ENCODE assay signal across 1 cellular context in genomic region chr1:44786138-44786840, GRCh38.
TF ChIP-seq lines count a peak whose summit lies in the region.

No MANE protein-coding gene starts in this region.

TF ChIP-seq in HepG2, 621 proteins besides CTCF, POLR2A, EP300 and RAD21 (continued from another document and continues in another):
- TF ChIP-seq ZNF746 (CRISPR knock-in tag; IDR thresholded peaks at IDR 0.05) (no peak), NFYC (CRISPR knock-in tag; IDR thresholded peaks at IDR 0.05) (no peak), TBX3 (IDR thresholded peaks at IDR 0.05; ENCODE audit: borderline replicate concordance) (0 out of 2 replicates have a peak, but pooled peaks have one; percentile 21), SAFB2 (CRISPR knock-in tag; IDR thresholded peaks at IDR 0.05; ENCODE audit: borderline replicate concordance, low read depth) (peak; percentile 52; the same call in 1 of the 2 replicates), ZFYVE20 (CRISPR knock-in tag; IDR thresholded peaks at IDR 0.05; ENCODE audit: borderline replicate concordance, low read depth) (no peak), SETDB1 (CRISPR knock-in tag; IDR thresholded peaks at IDR 0.05; ENCODE audit: borderline replicate concordance) (no peak), RXRA (CRISPR knock-in tag; IDR thresholded peaks at IDR 0.05) (peak; percentile 62; the same call in 1 of the 2 replicates), HNF1B (CRISPR knock-in tag; IDR thresholded peaks at IDR 0.05) (peak; percentile 74; the same call in 1 of the 2 replicates), TBX2 (CRISPR knock-in tag; IDR thresholded peaks at IDR 0.05; ENCODE audit: borderline replicate concordance) (0 out of 2 replicates have a peak, but pooled peaks have one; percentile 52), POGZ (CRISPR knock-in tag; IDR thresholded peaks at IDR 0.05) (peak; percentile 31; the same call in 1 of the 2 replicates), ZNF563 (CRISPR knock-in tag; IDR thresholded peaks at IDR 0.05) (no peak), AKAP8 (CRISPR knock-in tag; IDR thresholded peaks at IDR 0.05) (peak; percentile 61), JARID2 (CRISPR knock-in tag; IDR thresholded peaks at IDR 0.05; ENCODE audit: insufficient replicate concordance) (no peak), NR2F6 (IDR thresholded peaks at IDR 0.05) (no peak), NR2F6 (CRISPR knock-in tag; IDR thresholded peaks at IDR 0.05) (peak; percentile 31; the same call in 1 of the 2 replicates), IKZF1 (IDR thresholded peaks at IDR 0.05) (no peak), ADNP (CRISPR knock-in tag; IDR thresholded peaks at IDR 0.05) (no peak), WIZ (CRISPR knock-in tag; IDR thresholded peaks at IDR 0.05) (peak; percentile 73; the same call in 1 of the 2 replicates), ZNF713 (CRISPR knock-in tag; IDR thresholded peaks at IDR 0.05) (0 out of 2 replicates have a peak, but pooled peaks have one; percentile 54), FOXA3 (CRISPR knock-in tag; IDR thresholded peaks at IDR 0.05) (no peak), ETV5 (CRISPR knock-in tag; IDR thresholded peaks at IDR 0.05; ENCODE audit: borderline replicate concordance) (peak; percentile 66), ZNF792 (CRISPR knock-in tag; IDR thresholded peaks at IDR 0.05) (0 out of 2 replicates have a peak, but pooled peaks have one; percentile 24), GABPB1 (CRISPR knock-in tag; IDR thresholded peaks at IDR 0.05) (peak; percentile 77), SAP130 (CRISPR knock-in tag; IDR thresholded peaks at IDR 0.05; ENCODE audit: low read depth) (peak; percentile 70; the same call in 1 of the 2 replicates), ZNF44 (CRISPR knock-in tag; IDR thresholded peaks at IDR 0.05) (0 out of 2 replicates have a peak, but pooled peaks have one; percentile 62), ZFP41 (CRISPR knock-in tag; IDR thresholded peaks at IDR 0.05; ENCODE audit: borderline replicate concordance) (0 out of 2 replicates have a peak, but pooled peaks have one; percentile 49), ZNF225 (CRISPR knock-in tag; IDR thresholded peaks at IDR 0.05) (no peak), SOX5 (CRISPR knock-in tag; IDR thresholded peaks at IDR 0.05; ENCODE audit: borderline replicate concordance) (no peak; the same call in 1 of the 2 replicates), NRL (CRISPR knock-in tag; IDR thresholded peaks at IDR 0.05; ENCODE audit: borderline replicate concordance) (peak; percentile 80; the same call in 1 of the 2 replicates), DMAP1 (CRISPR knock-in tag; IDR thresholded peaks at IDR 0.05) (peak; percentile 53; the same call in 1 of the 2 replicates), KLF16 (CRISPR knock-in tag; IDR thresholded peaks at IDR 0.05) (0 out of 4 replicates have a peak, but pooled peaks of 1 of the 2 experiments have one; percentile 28), AGO1 (IDR thresholded peaks at IDR 0.05; ENCODE audit: low read depth, low read length, poor library complexity, severe bottlenecking) (peak; percentile 76), ZNF451 (CRISPR knock-in tag; IDR thresholded peaks at IDR 0.05) (0 out of 2 replicates have a peak, but pooled peaks have one; percentile 55), ZNF768 (CRISPR knock-in tag; IDR thresholded peaks at IDR 0.05) (peak; percentile 52; the same call in 1 of the 2 replicates), ZNF564 (CRISPR knock-in tag; IDR thresholded peaks at IDR 0.05) (no peak), IKZF5 (CRISPR knock-in tag; IDR thresholded peaks at IDR 0.05) (no peak), ZNF274 (CRISPR knock-in tag; IDR thresholded peaks at IDR 0.05) (peak; percentile 80), ZNF607 (CRISPR knock-in tag; IDR thresholded peaks at IDR 0.05; ENCODE audit: borderline replicate concordance) (no peak), DNMT1 (CRISPR knock-in tag; IDR thresholded peaks at IDR 0.05) (no peak), AHR (CRISPR knock-in tag; IDR thresholded peaks at IDR 0.05) (0 out of 2 replicates have a peak, but pooled peaks have one; percentile 39)
- TF ChIP-seq, protein P1, sequence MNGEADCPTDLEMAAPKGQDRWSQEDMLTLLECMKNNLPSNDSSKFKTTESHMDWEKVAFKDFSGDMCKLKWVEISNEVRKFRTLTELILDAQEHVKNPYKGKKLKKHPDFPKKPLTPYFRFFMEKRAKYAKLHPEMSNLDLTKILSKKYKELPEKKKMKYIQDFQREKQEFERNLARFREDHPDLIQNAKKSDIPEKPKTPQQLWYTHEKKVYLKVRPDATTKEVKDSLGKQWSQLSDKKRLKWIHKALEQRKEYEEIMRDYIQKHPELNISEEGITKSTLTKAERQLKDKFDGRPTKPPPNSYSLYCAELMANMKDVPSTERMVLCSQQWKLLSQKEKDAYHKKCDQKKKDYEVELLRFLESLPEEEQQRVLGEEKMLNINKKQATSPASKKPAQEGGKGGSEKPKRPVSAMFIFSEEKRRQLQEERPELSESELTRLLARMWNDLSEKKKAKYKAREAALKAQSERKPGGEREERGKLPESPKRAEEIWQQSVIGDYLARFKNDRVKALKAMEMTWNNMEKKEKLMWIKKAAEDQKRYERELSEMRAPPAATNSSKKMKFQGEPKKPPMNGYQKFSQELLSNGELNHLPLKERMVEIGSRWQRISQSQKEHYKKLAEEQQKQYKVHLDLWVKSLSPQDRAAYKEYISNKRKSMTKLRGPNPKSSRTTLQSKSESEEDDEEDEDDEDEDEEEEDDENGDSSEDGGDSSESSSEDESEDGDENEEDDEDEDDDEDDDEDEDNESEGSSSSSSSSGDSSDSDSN (CRISPR knock-in tag; IDR thresholded peaks at IDR 0.05), result peak; percentile 72
- TF ChIP-seq, protein P2, sequence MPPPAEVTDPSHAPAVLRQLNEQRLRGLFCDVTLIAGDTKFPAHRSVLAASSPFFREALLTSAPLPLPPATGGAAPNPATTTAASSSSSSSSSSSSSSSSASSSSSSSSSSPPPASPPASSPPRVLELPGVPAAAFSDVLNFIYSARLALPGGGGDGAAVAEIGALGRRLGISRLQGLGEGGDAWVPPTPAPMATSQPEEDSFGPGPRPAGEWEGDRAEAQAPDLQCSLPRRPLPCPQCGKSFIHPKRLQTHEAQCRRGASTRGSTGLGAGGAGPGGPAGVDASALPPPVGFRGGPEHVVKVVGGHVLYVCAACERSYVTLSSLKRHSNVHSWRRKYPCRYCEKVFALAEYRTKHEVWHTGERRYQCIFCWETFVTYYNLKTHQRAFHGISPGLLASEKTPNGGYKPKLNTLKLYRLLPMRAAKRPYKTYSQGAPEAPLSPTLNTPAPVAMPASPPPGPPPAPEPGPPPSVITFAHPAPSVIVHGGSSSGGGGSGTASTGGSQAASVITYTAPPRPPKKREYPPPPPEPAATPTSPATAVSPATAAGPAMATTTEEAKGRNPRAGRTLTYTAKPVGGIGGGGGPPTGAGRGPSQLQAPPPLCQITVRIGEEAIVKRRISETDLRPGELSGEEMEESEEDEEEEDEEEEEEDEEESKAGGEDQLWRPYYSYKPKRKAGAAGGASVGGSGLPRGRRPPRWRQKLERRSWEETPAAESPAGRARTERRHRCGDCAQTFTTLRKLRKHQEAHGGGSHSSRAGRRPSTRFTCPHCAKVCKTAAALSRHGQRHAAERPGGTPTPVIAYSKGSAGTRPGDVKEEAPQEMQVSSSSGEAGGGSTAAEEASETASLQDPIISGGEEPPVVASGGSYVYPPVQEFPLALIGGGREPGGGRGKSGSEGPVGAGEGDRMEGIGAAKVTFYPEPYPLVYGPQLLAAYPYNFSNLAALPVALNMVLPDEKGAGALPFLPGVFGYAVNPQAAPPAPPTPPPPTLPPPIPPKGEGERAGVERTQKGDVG (CRISPR knock-in tag; IDR thresholded peaks at IDR 0.05; ENCODE audit: borderline replicate concordance), result peak; percentile 92; the same call in 1 of the 2 replicates
- TF ChIP-seq, protein P3, sequence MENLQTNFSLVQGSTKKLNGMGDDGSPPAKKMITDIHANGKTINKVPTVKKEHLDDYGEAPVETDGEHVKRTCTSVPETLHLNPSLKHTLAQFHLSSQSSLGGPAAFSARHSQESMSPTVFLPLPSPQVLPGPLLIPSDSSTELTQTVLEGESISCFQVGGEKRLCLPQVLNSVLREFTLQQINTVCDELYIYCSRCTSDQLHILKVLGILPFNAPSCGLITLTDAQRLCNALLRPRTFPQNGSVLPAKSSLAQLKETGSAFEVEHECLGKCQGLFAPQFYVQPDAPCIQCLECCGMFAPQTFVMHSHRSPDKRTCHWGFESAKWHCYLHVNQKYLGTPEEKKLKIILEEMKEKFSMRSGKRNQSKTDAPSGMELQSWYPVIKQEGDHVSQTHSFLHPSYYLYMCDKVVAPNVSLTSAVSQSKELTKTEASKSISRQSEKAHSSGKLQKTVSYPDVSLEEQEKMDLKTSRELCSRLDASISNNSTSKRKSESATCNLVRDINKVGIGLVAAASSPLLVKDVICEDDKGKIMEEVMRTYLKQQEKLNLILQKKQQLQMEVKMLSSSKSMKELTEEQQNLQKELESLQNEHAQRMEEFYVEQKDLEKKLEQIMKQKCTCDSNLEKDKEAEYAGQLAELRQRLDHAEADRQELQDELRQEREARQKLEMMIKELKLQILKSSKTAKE (CRISPR knock-in tag; IDR thresholded peaks at IDR 0.05; ENCODE audit: borderline replicate concordance), result no peak
- TF ChIP-seq, protein P4, sequence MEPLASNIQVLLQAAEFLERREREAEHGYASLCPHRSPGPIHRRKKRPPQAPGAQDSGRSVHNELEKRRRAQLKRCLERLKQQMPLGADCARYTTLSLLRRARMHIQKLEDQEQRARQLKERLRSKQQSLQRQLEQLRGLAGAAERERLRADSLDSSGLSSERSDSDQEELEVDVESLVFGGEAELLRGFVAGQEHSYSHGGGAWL (CRISPR knock-in tag; IDR thresholded peaks at IDR 0.05), result no peak
- TF ChIP-seq, protein P5, sequence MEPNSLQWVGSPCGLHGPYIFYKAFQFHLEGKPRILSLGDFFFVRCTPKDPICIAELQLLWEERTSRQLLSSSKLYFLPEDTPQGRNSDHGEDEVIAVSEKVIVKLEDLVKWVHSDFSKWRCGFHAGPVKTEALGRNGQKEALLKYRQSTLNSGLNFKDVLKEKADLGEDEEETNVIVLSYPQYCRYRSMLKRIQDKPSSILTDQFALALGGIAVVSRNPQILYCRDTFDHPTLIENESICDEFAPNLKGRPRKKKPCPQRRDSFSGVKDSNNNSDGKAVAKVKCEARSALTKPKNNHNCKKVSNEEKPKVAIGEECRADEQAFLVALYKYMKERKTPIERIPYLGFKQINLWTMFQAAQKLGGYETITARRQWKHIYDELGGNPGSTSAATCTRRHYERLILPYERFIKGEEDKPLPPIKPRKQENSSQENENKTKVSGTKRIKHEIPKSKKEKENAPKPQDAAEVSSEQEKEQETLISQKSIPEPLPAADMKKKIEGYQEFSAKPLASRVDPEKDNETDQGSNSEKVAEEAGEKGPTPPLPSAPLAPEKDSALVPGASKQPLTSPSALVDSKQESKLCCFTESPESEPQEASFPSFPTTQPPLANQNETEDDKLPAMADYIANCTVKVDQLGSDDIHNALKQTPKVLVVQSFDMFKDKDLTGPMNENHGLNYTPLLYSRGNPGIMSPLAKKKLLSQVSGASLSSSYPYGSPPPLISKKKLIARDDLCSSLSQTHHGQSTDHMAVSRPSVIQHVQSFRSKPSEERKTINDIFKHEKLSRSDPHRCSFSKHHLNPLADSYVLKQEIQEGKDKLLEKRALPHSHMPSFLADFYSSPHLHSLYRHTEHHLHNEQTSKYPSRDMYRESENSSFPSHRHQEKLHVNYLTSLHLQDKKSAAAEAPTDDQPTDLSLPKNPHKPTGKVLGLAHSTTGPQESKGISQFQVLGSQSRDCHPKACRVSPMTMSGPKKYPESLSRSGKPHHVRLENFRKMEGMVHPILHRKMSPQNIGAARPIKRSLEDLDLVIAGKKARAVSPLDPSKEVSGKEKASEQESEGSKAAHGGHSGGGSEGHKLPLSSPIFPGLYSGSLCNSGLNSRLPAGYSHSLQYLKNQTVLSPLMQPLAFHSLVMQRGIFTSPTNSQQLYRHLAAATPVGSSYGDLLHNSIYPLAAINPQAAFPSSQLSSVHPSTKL (CRISPR knock-in tag; IDR thresholded peaks at IDR 0.05), result no peak
- TF ChIP-seq, protein P6, sequence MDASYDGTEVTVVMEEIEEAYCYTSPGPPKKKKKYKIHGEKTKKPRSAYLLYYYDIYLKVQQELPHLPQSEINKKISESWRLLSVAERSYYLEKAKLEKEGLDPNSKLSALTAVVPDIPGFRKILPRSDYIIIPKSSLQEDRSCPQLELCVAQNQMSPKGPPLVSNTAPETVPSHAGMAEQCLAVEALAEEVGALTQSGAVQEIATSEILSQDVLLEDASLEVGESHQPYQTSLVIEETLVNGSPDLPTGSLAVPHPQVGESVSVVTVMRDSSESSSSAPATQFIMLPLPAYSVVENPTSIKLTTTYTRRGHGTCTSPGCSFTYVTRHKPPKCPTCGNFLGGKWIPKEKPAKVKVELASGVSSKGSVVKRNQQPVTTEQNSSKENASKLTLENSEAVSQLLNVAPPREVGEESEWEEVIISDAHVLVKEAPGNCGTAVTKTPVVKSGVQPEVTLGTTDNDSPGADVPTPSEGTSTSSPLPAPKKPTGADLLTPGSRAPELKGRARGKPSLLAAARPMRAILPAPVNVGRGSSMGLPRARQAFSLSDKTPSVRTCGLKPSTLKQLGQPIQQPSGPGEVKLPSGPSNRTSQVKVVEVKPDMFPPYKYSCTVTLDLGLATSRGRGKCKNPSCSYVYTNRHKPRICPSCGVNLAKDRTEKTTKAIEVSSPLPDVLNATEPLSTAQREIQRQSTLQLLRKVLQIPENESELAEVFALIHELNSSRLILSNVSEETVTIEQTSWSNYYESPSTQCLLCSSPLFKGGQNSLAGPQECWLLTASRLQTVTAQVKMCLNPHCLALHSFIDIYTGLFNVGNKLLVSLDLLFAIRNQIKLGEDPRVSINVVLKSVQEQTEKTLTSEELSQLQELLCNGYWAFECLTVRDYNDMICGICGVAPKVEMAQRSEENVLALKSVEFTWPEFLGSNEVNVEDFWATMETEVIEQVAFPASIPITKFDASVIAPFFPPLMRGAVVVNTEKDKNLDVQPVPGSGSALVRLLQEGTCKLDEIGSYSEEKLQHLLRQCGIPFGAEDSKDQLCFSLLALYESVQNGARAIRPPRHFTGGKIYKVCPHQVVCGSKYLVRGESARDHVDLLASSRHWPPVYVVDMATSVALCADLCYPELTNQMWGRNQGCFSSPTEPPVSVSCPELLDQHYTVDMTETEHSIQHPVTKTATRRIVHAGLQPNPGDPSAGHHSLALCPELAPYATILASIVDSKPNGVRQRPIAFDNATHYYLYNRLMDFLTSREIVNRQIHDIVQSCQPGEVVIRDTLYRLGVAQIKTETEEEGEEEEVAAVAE (CRISPR knock-in tag; IDR thresholded peaks at IDR 0.05; ENCODE audit: borderline replicate concordance), result no peak
